7 cellular contexts compared by ENCODE assay signal in genomic region chr12:50025187-50026059, GRCh38.
DNase-seq lines count a peak whose midpoint lies in the region; ATAC-seq and TF ChIP-seq lines count a peak whose summit lies in the region.

A gene with protein sequence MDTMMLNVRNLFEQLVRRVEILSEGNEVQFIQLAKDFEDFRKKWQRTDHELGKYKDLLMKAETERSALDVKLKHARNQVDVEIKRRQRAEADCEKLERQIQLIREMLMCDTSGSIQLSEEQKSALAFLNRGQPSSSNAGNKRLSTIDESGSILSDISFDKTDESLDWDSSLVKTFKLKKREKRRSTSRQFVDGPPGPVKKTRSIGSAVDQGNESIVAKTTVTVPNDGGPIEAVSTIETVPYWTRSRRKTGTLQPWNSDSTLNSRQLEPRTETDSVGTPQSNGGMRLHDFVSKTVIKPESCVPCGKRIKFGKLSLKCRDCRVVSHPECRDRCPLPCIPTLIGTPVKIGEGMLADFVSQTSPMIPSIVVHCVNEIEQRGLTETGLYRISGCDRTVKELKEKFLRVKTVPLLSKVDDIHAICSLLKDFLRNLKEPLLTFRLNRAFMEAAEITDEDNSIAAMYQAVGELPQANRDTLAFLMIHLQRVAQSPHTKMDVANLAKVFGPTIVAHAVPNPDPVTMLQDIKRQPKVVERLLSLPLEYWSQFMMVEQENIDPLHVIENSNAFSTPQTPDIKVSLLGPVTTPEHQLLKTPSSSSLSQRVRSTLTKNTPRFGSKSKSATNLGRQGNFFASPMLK (minus strand): TSS chr12:50025494. CDS start chr12:50016715, 8,779 bp downstream.

- TF ChIP-seq CTCF in astrocyte of the spinal cord (IDR thresholded peaks at IDR 0.05; ENCODE audit: low read depth, low read length) = no peak

- peak; percentile 93 for ATAC-seq in GM18508 (IDR thresholded peaks at IDR 0.05; ENCODE audit: insufficient read depth, unreplicated experiment)
- ATAC-seq in HG03025 (IDR thresholded peaks at IDR 0.05; ENCODE audit: low FRiP score, unreplicated experiment) = peak; percentile 96

- in situ Hi-C loops in astrocyte of the spinal cord (cut with HindIII; ENCODE audit: low sequenced_read_pairs) = no loop called here

- DNase-seq in NCI-H2081 (lab: John Stamatoyannopoulos, UW) (peak; percentile 99), T1000 (lab: John Stamatoyannopoulos, UW) (peak; percentile 96), astrocyte of the spinal cord (ENCODE audit: low read depth, low spot score) (peak; percentile 98), hippocampal formation (lab: John Stamatoyannopoulos, UW) (peak; percentile 89 to 98), retina (peak; percentile 96)

- peak within 1 kb of the TSS; percentile 94 for H3K4me3 ChIP-seq in astrocyte of the spinal cord (ENCODE audit: low read depth, low read length)

Comparison
In these comparisons a context has a peak if more than half of its experiments do, and no peak if none do; other contexts are left out.
1. Peak in every context shown above with its lines: DNase-seq, ATAC-seq and H3K4me3 ChIP-seq.